In the genomic region with DNA sequence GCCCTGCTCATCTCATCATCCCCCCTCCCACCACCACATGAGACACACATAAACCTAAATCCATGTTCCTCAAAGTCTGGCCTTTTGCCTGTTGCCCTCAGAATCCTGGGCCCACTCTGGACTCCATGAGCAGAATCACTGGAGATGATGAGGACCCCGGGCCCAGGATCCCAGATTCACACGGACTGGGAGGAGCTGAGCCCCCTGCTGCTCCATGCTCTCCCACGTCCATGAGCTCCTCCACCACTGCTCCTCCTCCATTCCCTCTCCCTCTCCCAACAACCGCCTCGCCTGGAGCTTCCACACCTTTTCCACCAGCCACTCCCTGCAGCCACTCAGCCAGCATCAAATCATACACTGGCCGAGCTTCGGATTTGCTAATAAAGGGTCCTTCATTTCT, we compare ENCODE assay signal across 26 cellular contexts. TPM values are rescaled to one million over a fixed set of nuclear protein-coding genes. Genes with fewer than 3 reads are reported as not detected.
DNase-seq lines count a peak whose midpoint lies in the region; FAIRE-seq and TF ChIP-seq lines count a peak whose summit lies in the region.
"Had no signal": no experiment of that assay in that cellular context is flagged by ENCODE, and none has a peak within 500 bp of the region (broad histone marks: within the 10 kb centered on the region; RNA-seq: fewer than 3 reads in every experiment).

No MANE protein-coding gene starts in this region.

- H3K4ac ChIP-seq in H1 (replicated peaks; ENCODE audit: insufficient read length, low read depth, low read length): no peak overlapping the region

- H3K56ac ChIP-seq in H1 (replicated peaks; ENCODE audit: insufficient read length, low read depth, low read length): no peak overlapping the region

- H3K9me3 ChIP-seq in H1 (ENCODE audit: insufficient read depth in 2 of 2, low read depth in 1 of 2, low read length in 1 of 2) (no peaks in the 10 kb centered on the region), osteoblast (ENCODE audit: low read depth, low read length) (no peaks in the 10 kb centered on the region)
- H3K9me3 ChIP-seq: BE2C, BLaER1 had no signal

- H2BK120ac ChIP-seq in H1 (replicated peaks; ENCODE audit: low read depth, low read length): no peak overlapping the region

- H3K79me2 ChIP-seq in H1 (ENCODE audit: control insufficient read depth in 1 of 2, insufficient read depth in 2 of 2, low read length in 2 of 2) (no peaks in the 10 kb centered on the region), osteoblast (ENCODE audit: insufficient read depth, low read length) (peaks cover 2% of the 10 kb centered on the region)

- no peak for TF ChIP-seq POLR2A in H1 (IDR thresholded peaks at IDR 0.05; ENCODE audit: control extremely low read depth in 1 of 2, low read depth in 2 of 2, low read length in 2 of 2)

- H3K36me3 ChIP-seq in H1 (ENCODE audit: control insufficient read depth in 2 of 4, insufficient read depth in 4 of 4, low read length in 3 of 4): no peaks in the 10 kb centered on the region
- H3K36me3 ChIP-seq in osteoblast (ENCODE audit: insufficient read depth, low read length): no peaks in the 10 kb centered on the region
- H3K36me3 ChIP-seq: BE2C, BLaER1 had no signal

- H3K4me3 ChIP-seq in H1 (ENCODE audit: extremely low read depth in 1 of 4, insufficient read depth in 2 of 4, low read depth in 3 of 4, low read length in 4 of 4) (no peak overlapping the region), osteoblast (ENCODE audit: insufficient read depth, low read length) (no peak overlapping the region)
- H3K4me3 ChIP-seq: BLaER1, GM12878 had no signal

- TF ChIP-seq CTCF in H1 (IDR thresholded peaks at IDR 0.05; ENCODE audit: control extremely low read depth in 1 of 3, insufficient read depth in 1 of 3, low read depth in 1 of 3, low read length in 3 of 3) (no peak), osteoblast (IDR thresholded peaks at IDR 0.05; ENCODE audit: extremely low read depth, low read depth, low read length) (no peak)

- no peak overlapping the region for H4K5ac ChIP-seq in H1 (ENCODE audit: insufficient read length, low read depth, low read length)

- POLR2A ChIA-PET in H1 (lab: Charles Lee; ENCODE audit: partially characterized antibody): no interaction called here

- H4K91ac ChIP-seq in H1 (replicated peaks; ENCODE audit: insufficient read length, low read length): no peak overlapping the region

- TF ChIP-seq RAD21 in H1 (IDR thresholded peaks at IDR 0.05 in 1 of 2, conservative IDR thresholded peaks at IDR 0.05 in 1 of 2; ENCODE audit: low read depth in 2 of 2, low read length in 2 of 2): no peak

- DNase-seq in H1 (ENCODE audit: low read depth in 1 of 2, low spot score in 2 of 2) (no peak), osteoblast (ENCODE audit: insufficient read length, low spot score, missing footprints) (peak; percentile 83), RKO (ENCODE audit: low spot score) (no peak), iPS-NIHi11 (ENCODE audit: low spot score) (no peak), NK-92 (lab: John Stamatoyannopoulos, UW; ENCODE audit: unreplicated experiment) (no peak)
- DNase-seq: 8988T; ACHN; BE2C; C1 segment of cervical spinal cord; CD4-positive, alpha-beta memory T cell; CD4-positive, CD25-positive, alpha-beta regulatory T cell; CD8-positive, alpha-beta memory T cell; COR-L47; DMS 273 treated with DMSO at 0.1 percent for 48 hours; DMS153; DMS53; DMS79; DND-41; EL; GDM1 had no signal

- no peak overlapping the region for H3K4me2 ChIP-seq in H1 (ENCODE audit: insufficient read depth in 1 of 2, low read depth in 2 of 2, low read length in 2 of 2)
- H3K4me2 ChIP-seq in osteoblast (ENCODE audit: insufficient read depth, low read length): no peak overlapping the region
- H3K4me2 ChIP-seq: BLaER1 had no signal

- no peak overlapping the region for H2BK5ac ChIP-seq in H1 (ENCODE audit: low read depth, low read length)

- no peaks in the 10 kb centered on the region for H3K23me2 ChIP-seq in H1 (ENCODE audit: low read depth, low read length)

- H2AK5ac ChIP-seq in H1 (ENCODE audit: low read depth, low read length): 0 out of 2 replicates have a peak overlapping the region, but pooled peaks have one; percentile 53

- H3K79me1 ChIP-seq in H1 (ENCODE audit: low read depth, low read length): no peaks in the 10 kb centered on the region

- H2BK15ac ChIP-seq in H1 (ENCODE audit: low read length): no peak overlapping the region

- H3K18ac ChIP-seq in H1 (ENCODE audit: extremely low read depth, low read length): no peak overlapping the region

- TF ChIP-seq EP300 in H1 (IDR thresholded peaks at IDR 0.05; ENCODE audit: borderline replicate concordance in 1 of 2, low read depth in 2 of 2, low read length in 2 of 2): no peak

- H2AFZ ChIP-seq in H1 (ENCODE audit: low read length) (no peak overlapping the region), osteoblast (ENCODE audit: low read length) (no peak overlapping the region)

- H3K27me3 ChIP-seq in H1 (replicated peaks in 1 of 4; ENCODE audit: control insufficient read depth in 3 of 4, extremely low read depth in 1 of 4, insufficient read depth in 3 of 4, low read length in 3 of 4): peaks cover 0 to under 1% (median 0%) of the 10 kb centered on the region in 4 experiments; a peak in 3 of 7 replicates
- no peaks in the 10 kb centered on the region for H3K27me3 ChIP-seq in osteoblast (ENCODE audit: insufficient read depth, low read length)
- H3K27me3 ChIP-seq: BE2C, BLaER1 had no signal

- CTCF ChIA-PET in H1 (lab: Charles Lee; ENCODE audit: partially characterized antibody): interaction anchor here (0.7 to 9.1 kb wide), 9 partner anchors 9 to 206 kb away, joined by 3 to 74 read pairs (median 4); no protein-coding TSS in a partner anchor

- H3K23ac ChIP-seq in H1 (ENCODE audit: insufficient read length): no peak overlapping the region

- H3K9ac ChIP-seq in H1 (replicated peaks in 1 of 4; ENCODE audit: extremely low read depth in 1 of 4, low read depth in 3 of 4, low read length in 3 of 4): no peak overlapping the region
- H3K9ac ChIP-seq: BLaER1 had no signal

- no peak overlapping the region for H3K14ac ChIP-seq in H1 (ENCODE audit: insufficient read length)

- H3K27ac ChIP-seq in H1 (ENCODE audit: low read depth, low read length) (no peak overlapping the region), osteoblast (ENCODE audit: low read depth, low read length) (no peak overlapping the region)
- H3K27ac ChIP-seq: BLaER1 had no signal

- no peaks in the 10 kb centered on the region for H4K20me1 ChIP-seq in H1 (replicated peaks in 1 of 2; ENCODE audit: control insufficient read depth in 1 of 2, insufficient read depth in 2 of 2, low read length in 2 of 2)
- H4K20me1 ChIP-seq in osteoblast (ENCODE audit: insufficient read depth, low read length): peaks cover 66% of the 10 kb centered on the region
- H4K20me1 ChIP-seq: BLaER1 had no signal

- H2BK12ac ChIP-seq in H1 (ENCODE audit: low read depth, low read length): no peak overlapping the region

- WGBS in H1 (ENCODE audit: extremely low coverage in 1 of 2, insufficient coverage in 1 of 2, insufficient read length in 1 of 2, insufficient replicate concordance in 2 of 2, low coverage in 1 of 2, low lambda C conversion rate in 2 of 2, missing lambda C conversion rate in 1 of 2), 2 experiments: 85% methylated on average over 7 of the region's 7 CpGs; no CpG with 5 or more reads in 1 of the 2 experiments

- peaks cover 0 to 15% (median 7%) of the 10 kb centered on the region in 4 experiments; a peak in 5 of 7 replicates for H3K4me1 ChIP-seq in H1 (replicated peaks in 1 of 4; ENCODE audit: control insufficient read depth in 3 of 4, insufficient read depth in 4 of 4, low read length in 3 of 4)
- H3K4me1 ChIP-seq in osteoblast (ENCODE audit: insufficient read depth, low read length): no peaks in the 10 kb centered on the region
- H3K4me1 ChIP-seq: BE2C had no signal

- no peak overlapping the region; the same call in 1 of the 2 replicates for H4K8ac ChIP-seq in H1 (ENCODE audit: extremely low read depth, insufficient read depth, low read length)

- no peak for FAIRE-seq in H1 (lab: Jason Lieb, UNC)
- FAIRE-seq: A204.1, GM12878, GM12892, GM18507 had no signal

- no peak overlapping the region for H2BK20ac ChIP-seq in H1 (ENCODE audit: low read length)

TF ChIP-seq in H1, 55 proteins besides CTCF, POLR2A, EP300 and RAD21:
- TF ChIP-seq TAF7 (optimal IDR thresholded peaks at IDR 0.05; ENCODE audit: borderline replicate concordance, low read depth, low read length): no peak
- no peak for TF ChIP-seq TCF12 (IDR thresholded peaks at IDR 0.05; ENCODE audit: low read depth, low read length)
- no peak for TF ChIP-seq CREB1 (IDR thresholded peaks at IDR 0.05)
- no peak for TF ChIP-seq SP1 (IDR thresholded peaks at IDR 0.05; ENCODE audit: low read depth, low read length)
- no peak for TF ChIP-seq POU5F1 (IDR thresholded peaks at IDR 0.05; ENCODE audit: low read depth, low read length)
- TF ChIP-seq HDAC2 (IDR thresholded peaks at IDR 0.05; ENCODE audit: borderline replicate concordance in 1 of 2, low read depth in 2 of 2, low read length in 2 of 2): no peak
- no peak for TF ChIP-seq NANOG (IDR thresholded peaks at IDR 0.05; ENCODE audit: insufficient read depth, low read depth, low read length, poor library complexity, severe bottlenecking)
- TF ChIP-seq SIX5 (IDR thresholded peaks at IDR 0.05; ENCODE audit: low read depth, low read length): no peak
- TF ChIP-seq, protein P1, sequence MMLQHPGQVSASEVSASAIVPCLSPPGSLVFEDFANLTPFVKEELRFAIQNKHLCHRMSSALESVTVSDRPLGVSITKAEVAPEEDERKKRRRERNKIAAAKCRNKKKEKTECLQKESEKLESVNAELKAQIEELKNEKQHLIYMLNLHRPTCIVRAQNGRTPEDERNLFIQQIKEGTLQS (IDR thresholded peaks at IDR 0.05; ENCODE audit: insufficient read depth, low read depth, low read length): no peak

RNA-seq across cellular contexts. Expression of a gene that starts 47.6 kb away (rescaled TPM):
- 0.21 and 0.22 TPM in 2 replicates for total RNA-seq in H1 (2021; fragmentation: NEBNext Ultra II Directional; extraction: Animal tissue kit (Norgen Biotek cat#: 25700))
- polyA plus RNA-seq in H1 (2011; rRNA removed): 0.15 and 0.17 TPM in 2 replicates
- 0.06 TPM for polyA plus RNA-seq in H1 (2011; cell fraction: cytosol; rRNA removed)
- 0.31 TPM for polyA plus RNA-seq in H1 (2011; cell fraction: nucleus; rRNA removed)
- 0.08 to 0.11 TPM (median 0.10 TPM) in 3 of 4 replicates, not detected in the other for polyA plus RNA-seq in H1 (2012, experiment 1 of 2)
- 0.08 TPM for polyA plus RNA-seq in H1 (2012, experiment 2 of 2)
- polyA plus RNA-seq in H1 (2013, experiment 1 of 2): 0.18 TPM
- 0.18 TPM for polyA plus RNA-seq in H1 (2013, experiment 2 of 2)
- polyA minus RNA-seq in H1 (2011; rRNA and poly(A)+ RNA removed): not detected in 2 replicates
- polyA minus RNA-seq in H1 (2011; cell fraction: cytosol; rRNA and poly(A)+ RNA removed): not detected
- not detected for polyA minus RNA-seq in H1 (2011; cell fraction: nucleus; rRNA and poly(A)+ RNA removed)
- total RNA-seq in osteoblast: 2.4 and 2.9 TPM in 2 replicates
- total RNA-seq: CD4-positive, alpha-beta memory T cell; CD4-positive, CD25-positive, alpha-beta regulatory T cell; CD8-positive, alpha-beta memory T cell; GM12878 had no signal
- polyA plus RNA-seq: CD14-positive monocyte; CD4-positive, alpha-beta memory T cell; CD4-positive, CD25-positive, alpha-beta regulatory T cell; GM12878 had no signal
